Comparison of ENCODE assay signal across 1 cellular context in the genomic region with DNA sequence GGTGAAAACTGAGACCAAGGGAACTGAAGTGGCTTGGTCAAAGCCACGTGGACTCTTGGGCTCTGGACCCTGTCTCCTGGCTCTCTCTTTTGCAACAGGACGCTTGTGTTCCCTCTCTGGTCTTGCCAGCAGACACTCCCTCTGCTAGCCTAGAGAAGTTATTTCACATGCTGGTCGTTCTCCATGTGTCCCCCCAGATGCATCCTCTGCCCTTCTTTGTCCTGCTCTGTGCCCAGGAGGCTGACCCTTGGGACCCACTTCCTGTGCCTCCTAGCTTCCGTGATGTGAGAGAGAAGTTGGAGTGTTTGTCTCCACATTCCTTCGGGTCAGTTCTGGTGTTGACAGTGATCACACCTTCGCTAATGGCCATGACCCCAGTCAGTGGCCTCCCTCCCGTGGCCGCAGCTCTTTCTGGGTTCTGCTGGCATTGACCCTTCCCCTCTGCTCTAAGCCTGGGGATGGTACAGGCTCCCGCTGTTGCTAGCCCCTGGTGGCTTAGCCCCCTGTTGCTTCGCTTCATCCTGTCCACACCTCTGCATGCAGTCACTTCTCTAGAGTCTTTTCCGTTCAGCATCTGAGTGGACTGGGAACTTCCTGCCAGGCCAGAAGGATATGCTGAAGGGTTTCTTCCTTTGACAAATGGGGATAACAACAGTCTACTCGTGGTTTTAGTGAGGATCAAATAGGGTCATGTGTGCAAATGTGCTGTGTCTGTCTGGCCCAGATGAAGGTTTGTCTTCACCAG.
A peak's percentile ranks its signal among the peaks of the same experiment; 100 is the strongest.
TF ChIP-seq lines count a peak whose summit lies in the region.

No MANE protein-coding gene starts in this region.

TF ChIP-seq in HepG2, 621 proteins besides CTCF, POLR2A, EP300 and RAD21 (continued from another document and continues in another):
- TF ChIP-seq, protein P1, sequence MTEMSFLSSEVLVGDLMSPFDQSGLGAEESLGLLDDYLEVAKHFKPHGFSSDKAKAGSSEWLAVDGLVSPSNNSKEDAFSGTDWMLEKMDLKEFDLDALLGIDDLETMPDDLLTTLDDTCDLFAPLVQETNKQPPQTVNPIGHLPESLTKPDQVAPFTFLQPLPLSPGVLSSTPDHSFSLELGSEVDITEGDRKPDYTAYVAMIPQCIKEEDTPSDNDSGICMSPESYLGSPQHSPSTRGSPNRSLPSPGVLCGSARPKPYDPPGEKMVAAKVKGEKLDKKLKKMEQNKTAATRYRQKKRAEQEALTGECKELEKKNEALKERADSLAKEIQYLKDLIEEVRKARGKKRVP (CRISPR knock-in tag; IDR thresholded peaks at IDR 0.05): no peak
- TF ChIP-seq ZNF773 (CRISPR knock-in tag; IDR thresholded peaks at IDR 0.05; ENCODE audit: borderline replicate concordance): no peak
- no peak for TF ChIP-seq DNMT3B (CRISPR knock-in tag; conservative IDR thresholded peaks at IDR 0.05)
- no peak for TF ChIP-seq ADNP (CRISPR knock-in tag; IDR thresholded peaks at IDR 0.05)
- TF ChIP-seq, protein P2, sequence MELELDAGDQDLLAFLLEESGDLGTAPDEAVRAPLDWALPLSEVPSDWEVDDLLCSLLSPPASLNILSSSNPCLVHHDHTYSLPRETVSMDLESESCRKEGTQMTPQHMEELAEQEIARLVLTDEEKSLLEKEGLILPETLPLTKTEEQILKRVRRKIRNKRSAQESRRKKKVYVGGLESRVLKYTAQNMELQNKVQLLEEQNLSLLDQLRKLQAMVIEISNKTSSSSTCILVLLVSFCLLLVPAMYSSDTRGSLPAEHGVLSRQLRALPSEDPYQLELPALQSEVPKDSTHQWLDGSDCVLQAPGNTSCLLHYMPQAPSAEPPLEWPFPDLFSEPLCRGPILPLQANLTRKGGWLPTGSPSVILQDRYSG (CRISPR knock-in tag; IDR thresholded peaks at IDR 0.05): no peak
- no peak for TF ChIP-seq ZNF468 (CRISPR knock-in tag; IDR thresholded peaks at IDR 0.05)
- no peak for TF ChIP-seq ZNF367 (CRISPR knock-in tag; IDR thresholded peaks at IDR 0.05; ENCODE audit: borderline replicate concordance)
- TF ChIP-seq PHF5A (CRISPR knock-in tag; IDR thresholded peaks at IDR 0.05; ENCODE audit: low read depth, unreplicated experiment): no peak
- no peak for TF ChIP-seq FIP1L1 (IDR thresholded peaks at IDR 0.05; ENCODE audit: borderline replicate concordance, insufficient read depth, low read depth, low read length)
- 0 out of 2 replicates have a peak, but pooled peaks have one; percentile 55 for TF ChIP-seq ZNF816 (CRISPR knock-in tag; IDR thresholded peaks at IDR 0.05; ENCODE audit: borderline replicate concordance)
- TF ChIP-seq, protein P3, sequence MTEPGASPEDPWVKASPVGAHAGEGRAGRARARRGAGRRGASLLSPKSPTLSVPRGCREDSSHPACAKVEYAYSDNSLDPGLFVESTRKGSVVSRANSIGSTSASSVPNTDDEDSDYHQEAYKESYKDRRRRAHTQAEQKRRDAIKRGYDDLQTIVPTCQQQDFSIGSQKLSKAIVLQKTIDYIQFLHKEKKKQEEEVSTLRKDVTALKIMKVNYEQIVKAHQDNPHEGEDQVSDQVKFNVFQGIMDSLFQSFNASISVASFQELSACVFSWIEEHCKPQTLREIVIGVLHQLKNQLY (CRISPR knock-in tag; IDR thresholded peaks at IDR 0.05): no peak
- no peak for TF ChIP-seq ISX (CRISPR knock-in tag; conservative IDR thresholded peaks at IDR 0.05)
- TF ChIP-seq, protein P4, sequence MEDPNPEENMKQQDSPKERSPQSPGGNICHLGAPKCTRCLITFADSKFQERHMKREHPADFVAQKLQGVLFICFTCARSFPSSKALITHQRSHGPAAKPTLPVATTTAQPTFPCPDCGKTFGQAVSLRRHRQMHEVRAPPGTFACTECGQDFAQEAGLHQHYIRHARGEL (CRISPR knock-in tag; IDR thresholded peaks at IDR 0.05): no peak
- no peak for TF ChIP-seq NFKBIZ (CRISPR knock-in tag; IDR thresholded peaks at IDR 0.05)
- TF ChIP-seq, protein P5, sequence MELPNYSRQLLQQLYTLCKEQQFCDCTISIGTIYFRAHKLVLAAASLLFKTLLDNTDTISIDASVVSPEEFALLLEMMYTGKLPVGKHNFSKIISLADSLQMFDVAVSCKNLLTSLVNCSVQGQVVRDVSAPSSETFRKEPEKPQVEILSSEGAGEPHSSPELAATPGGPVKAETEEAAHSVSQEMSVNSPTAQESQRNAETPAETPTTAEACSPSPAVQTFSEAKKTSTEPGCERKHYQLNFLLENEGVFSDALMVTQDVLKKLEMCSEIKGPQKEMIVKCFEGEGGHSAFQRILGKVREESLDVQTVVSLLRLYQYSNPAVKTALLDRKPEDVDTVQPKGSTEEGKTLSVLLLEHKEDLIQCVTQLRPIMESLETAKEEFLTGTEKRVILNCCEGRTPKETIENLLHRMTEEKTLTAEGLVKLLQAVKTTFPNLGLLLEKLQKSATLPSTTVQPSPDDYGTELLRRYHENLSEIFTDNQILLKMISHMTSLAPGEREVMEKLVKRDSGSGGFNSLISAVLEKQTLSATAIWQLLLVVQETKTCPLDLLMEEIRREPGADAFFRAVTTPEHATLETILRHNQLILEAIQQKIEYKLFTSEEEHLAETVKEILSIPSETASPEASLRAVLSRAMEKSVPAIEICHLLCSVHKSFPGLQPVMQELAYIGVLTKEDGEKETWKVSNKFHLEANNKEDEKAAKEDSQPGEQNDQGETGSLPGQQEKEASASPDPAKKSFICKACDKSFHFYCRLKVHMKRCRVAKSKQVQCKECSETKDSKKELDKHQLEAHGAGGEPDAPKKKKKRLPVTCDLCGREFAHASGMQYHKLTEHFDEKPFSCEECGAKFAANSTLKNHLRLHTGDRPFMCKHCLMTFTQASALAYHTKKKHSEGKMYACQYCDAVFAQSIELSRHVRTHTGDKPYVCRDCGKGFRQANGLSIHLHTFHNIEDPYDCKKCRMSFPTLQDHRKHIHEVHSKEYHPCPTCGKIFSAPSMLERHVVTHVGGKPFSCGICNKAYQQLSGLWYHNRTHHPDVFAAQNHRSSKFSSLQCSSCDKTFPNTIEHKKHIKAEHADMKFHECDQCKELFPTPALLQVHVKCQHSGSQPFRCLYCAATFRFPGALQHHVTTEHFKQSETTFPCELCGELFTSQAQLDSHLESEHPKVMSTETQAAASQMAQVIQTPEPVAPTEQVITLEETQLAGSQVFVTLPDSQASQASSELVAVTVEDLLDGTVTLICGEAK (IDR thresholded peaks at IDR 0.05): no peak
- TF ChIP-seq, protein P5 (CRISPR knock-in tag; IDR thresholded peaks at IDR 0.05): no peak
- peak; percentile 49; the same call in 1 of the 2 replicates for TF ChIP-seq FOXK1 (CRISPR knock-in tag; IDR thresholded peaks at IDR 0.05; ENCODE audit: borderline replicate concordance, low read depth)
- TF ChIP-seq CBX5 (CRISPR knock-in tag; IDR thresholded peaks at IDR 0.05; ENCODE audit: borderline replicate concordance): no peak
- TF ChIP-seq RARA (CRISPR knock-in tag; IDR thresholded peaks at IDR 0.05): peak; percentile 95
- TF ChIP-seq HDAC6 (IDR thresholded peaks at IDR 0.05; ENCODE audit: low read depth, low read length): no peak
- TF ChIP-seq ZNF333 (CRISPR knock-in tag; IDR thresholded peaks at IDR 0.05; ENCODE audit: borderline replicate concordance): 0 out of 2 replicates have a peak, but pooled peaks have one; percentile 88
- TF ChIP-seq ZNF589 (CRISPR knock-in tag; conservative IDR thresholded peaks at IDR 0.05): no peak
- TF ChIP-seq PITX1 (CRISPR knock-in tag; IDR thresholded peaks at IDR 0.05): peak; percentile 33; the same call in 1 of the 2 replicates
- TF ChIP-seq ZNF556 (CRISPR knock-in tag; IDR thresholded peaks at IDR 0.05; ENCODE audit: borderline replicate concordance): peak; percentile 15; the same call in 1 of the 2 replicates
- TF ChIP-seq ARNTL (CRISPR knock-in tag; IDR thresholded peaks at IDR 0.05): 0 out of 2 replicates have a peak, but pooled peaks have one; percentile 19
- peak; percentile 23 for TF ChIP-seq TBL1XR1 (IDR thresholded peaks at IDR 0.05; ENCODE audit: borderline replicate concordance, low read length, partially characterized antibody)
- no peak for TF ChIP-seq NFIC (IDR thresholded peaks at IDR 0.05; ENCODE audit: low read length)
- no peak for TF ChIP-seq SOX5 (CRISPR knock-in tag; IDR thresholded peaks at IDR 0.05; ENCODE audit: borderline replicate concordance)
- no peak for TF ChIP-seq SMARCE1 (IDR thresholded peaks at IDR 0.05; ENCODE audit: borderline replicate concordance)
- no peak for TF ChIP-seq ZC3H13 (CRISPR knock-in tag; IDR thresholded peaks at IDR 0.05)
- TF ChIP-seq RNF2 (conservative IDR thresholded peaks at IDR 0.05; ENCODE audit: low read depth): no peak
- no peak for TF ChIP-seq MYNN (CRISPR knock-in tag; IDR thresholded peaks at IDR 0.05; ENCODE audit: low read depth)
- no peak for TF ChIP-seq MIER3 (CRISPR knock-in tag; IDR thresholded peaks at IDR 0.05; ENCODE audit: borderline replicate concordance)
- no peak for TF ChIP-seq CHD4 (IDR thresholded peaks at IDR 0.05; ENCODE audit: borderline replicate concordance, low read length)
- TF ChIP-seq KLF13 (CRISPR knock-in tag; IDR thresholded peaks at IDR 0.05): 0 out of 2 replicates have a peak, but pooled peaks have one; percentile 22
- TF ChIP-seq ZSCAN9 (CRISPR knock-in tag; IDR thresholded peaks at IDR 0.05; ENCODE audit: borderline replicate concordance): no peak
- TF ChIP-seq, protein P6, sequence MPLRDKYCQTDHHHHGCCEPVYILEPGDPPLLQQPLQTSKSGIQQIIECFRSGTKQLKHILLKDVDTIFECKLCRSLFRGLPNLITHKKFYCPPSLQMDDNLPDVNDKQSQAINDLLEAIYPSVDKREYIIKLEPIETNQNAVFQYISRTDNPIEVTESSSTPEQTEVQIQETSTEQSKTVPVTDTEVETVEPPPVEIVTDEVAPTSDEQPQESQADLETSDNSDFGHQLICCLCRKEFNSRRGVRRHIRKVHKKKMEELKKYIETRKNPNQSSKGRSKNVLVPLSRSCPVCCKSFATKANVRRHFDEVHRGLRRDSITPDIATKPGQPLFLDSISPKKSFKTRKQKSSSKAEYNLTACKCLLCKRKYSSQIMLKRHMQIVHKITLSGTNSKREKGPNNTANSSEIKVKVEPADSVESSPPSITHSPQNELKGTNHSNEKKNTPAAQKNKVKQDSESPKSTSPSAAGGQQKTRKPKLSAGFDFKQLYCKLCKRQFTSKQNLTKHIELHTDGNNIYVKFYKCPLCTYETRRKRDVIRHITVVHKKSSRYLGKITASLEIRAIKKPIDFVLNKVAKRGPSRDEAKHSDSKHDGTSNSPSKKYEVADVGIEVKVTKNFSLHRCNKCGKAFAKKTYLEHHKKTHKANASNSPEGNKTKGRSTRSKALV (CRISPR knock-in tag; IDR thresholded peaks at IDR 0.05): no peak
- no peak for TF ChIP-seq IKZF4 (CRISPR knock-in tag; IDR thresholded peaks at IDR 0.05; ENCODE audit: borderline replicate concordance, low read depth, not compliant biosample characterization)
- TF ChIP-seq, protein P7, sequence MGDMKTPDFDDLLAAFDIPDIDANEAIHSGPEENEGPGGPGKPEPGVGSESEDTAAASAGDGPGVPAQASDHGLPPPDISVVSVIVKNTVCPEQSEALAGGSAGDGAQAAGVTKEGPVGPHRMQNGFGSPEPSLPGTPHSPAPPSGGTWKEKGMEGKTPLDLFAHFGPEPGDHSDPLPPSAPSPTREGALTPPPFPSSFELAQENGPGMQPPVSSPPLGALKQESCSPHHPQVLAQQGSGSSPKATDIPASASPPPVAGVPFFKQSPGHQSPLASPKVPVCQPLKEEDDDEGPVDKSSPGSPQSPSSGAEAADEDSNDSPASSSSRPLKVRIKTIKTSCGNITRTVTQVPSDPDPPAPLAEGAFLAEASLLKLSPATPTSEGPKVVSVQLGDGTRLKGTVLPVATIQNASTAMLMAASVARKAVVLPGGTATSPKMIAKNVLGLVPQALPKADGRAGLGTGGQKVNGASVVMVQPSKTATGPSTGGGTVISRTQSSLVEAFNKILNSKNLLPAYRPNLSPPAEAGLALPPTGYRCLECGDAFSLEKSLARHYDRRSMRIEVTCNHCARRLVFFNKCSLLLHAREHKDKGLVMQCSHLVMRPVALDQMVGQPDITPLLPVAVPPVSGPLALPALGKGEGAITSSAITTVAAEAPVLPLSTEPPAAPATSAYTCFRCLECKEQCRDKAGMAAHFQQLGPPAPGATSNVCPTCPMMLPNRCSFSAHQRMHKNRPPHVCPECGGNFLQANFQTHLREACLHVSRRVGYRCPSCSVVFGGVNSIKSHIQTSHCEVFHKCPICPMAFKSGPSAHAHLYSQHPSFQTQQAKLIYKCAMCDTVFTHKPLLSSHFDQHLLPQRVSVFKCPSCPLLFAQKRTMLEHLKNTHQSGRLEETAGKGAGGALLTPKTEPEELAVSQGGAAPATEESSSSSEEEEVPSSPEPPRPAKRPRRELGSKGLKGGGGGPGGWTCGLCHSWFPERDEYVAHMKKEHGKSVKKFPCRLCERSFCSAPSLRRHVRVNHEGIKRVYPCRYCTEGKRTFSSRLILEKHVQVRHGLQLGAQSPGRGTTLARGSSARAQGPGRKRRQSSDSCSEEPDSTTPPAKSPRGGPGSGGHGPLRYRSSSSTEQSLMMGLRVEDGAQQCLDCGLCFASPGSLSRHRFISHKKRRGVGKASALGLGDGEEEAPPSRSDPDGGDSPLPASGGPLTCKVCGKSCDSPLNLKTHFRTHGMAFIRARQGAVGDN (CRISPR knock-in tag; IDR thresholded peaks at IDR 0.05): peak; percentile 69; the same call in 1 of the 2 replicates
- peak; percentile 84 for TF ChIP-seq ZMAT3 (CRISPR knock-in tag; conservative IDR thresholded peaks at IDR 0.05)
- no peak for TF ChIP-seq XRCC5 (optimal IDR thresholded peaks at IDR 0.05; ENCODE audit: low read length)
- peak; percentile 58; the same call in 1 of the 2 replicates for TF ChIP-seq HNF4A (CRISPR knock-in tag; IDR thresholded peaks at IDR 0.05)
